ENCODE assay signal across 12 cellular contexts in genomic region chr6:15936503-15936902, GRCh38.
DNase-seq lines count a peak whose midpoint lies in the region; ATAC-seq and TF ChIP-seq lines count a peak whose summit lies in the region.
"Had no signal": no experiment of that assay in that cellular context is flagged by ENCODE, and none has a peak within 500 bp of the region (broad histone marks: within the 10 kb centered on the region; RNA-seq: fewer than 3 reads in every experiment).

No MANE protein-coding gene starts in this region.

- H3K4me3 Mint-ChIP-seq in CD8-positive, alpha-beta memory T cell: no peak overlapping the region

- no peak for TF ChIP-seq CTCF in GM13976 (IDR thresholded peaks at IDR 0.05; ENCODE audit: borderline replicate concordance, control extremely low read depth, extremely low read depth, insufficient read depth, missing control alignments)
- no peak for TF ChIP-seq CTCF in foreskin keratinocyte (conservative IDR thresholded peaks at IDR 0.05)

- H3K4me3 ChIP-seq in CD8-positive, alpha-beta memory T cell (ENCODE audit: low read length): no peak overlapping the region
- H3K4me3 ChIP-seq: colonic mucosa had no signal

- peaks cover 0 to 11% (median 9%) of the 10 kb centered on the region in 5 donors for H3K9me3 Mint-ChIP-seq in CD8-positive, alpha-beta memory T cell

- in situ Hi-C loops in GM13976 (cut with MboI; ENCODE audit: low sequenced_read_pairs, unreplicated experiment): no loop called here

- H3K27ac Mint-ChIP-seq in CD8-positive, alpha-beta memory T cell: no peak overlapping the region

- H3K27me3 Mint-ChIP-seq in CD8-positive, alpha-beta memory T cell: peaks cover 9 to 12% of the 10 kb centered on the region in 2 donors

- CTCF ChIA-PET in CD8-positive, alpha-beta memory T cell (lab: Charles Lee): no interaction called here

- no peaks in the 10 kb centered on the region for H3K9me3 ChIP-seq in CD8-positive, alpha-beta memory T cell (ENCODE audit: low read length)
- H3K9me3 ChIP-seq: colonic mucosa had no signal

- DNase-seq in GM13976 (ENCODE audit: low spot score) (peak; percentile 26), SKM-1 (lab: John Stamatoyannopoulos, UW; ENCODE audit: unreplicated experiment) (peak; percentile 64), superior temporal gyrus (ENCODE audit: extremely low spot score) (no peak), foreskin keratinocyte (no peak), NCI-H146 (lab: John Stamatoyannopoulos, UW) (no peak)
- no peak for DNase-seq in CD8-positive, alpha-beta memory T cell
- DNase-seq: activated CD8-positive, alpha-beta memory T cell treated with anti-CD3 and anti-CD28 coated beads, Interleukin-2, amount 50 U/mL, for 4 hours; colonic mucosa had no signal

- H3K4me1 Mint-ChIP-seq in CD8-positive, alpha-beta memory T cell: peaks cover 3 to 6% (median 4%) of the 10 kb centered on the region in 3 donors

- H3K4me1 ChIP-seq in CD8-positive, alpha-beta memory T cell (ENCODE audit: insufficient read depth, low read length): no peaks in the 10 kb centered on the region
- H3K4me1 ChIP-seq in foreskin keratinocyte: no peaks in the 10 kb centered on the region
- H3K4me1 ChIP-seq: colonic mucosa, parathyroid adenoma had no signal

- H3K27ac ChIP-seq in CD8-positive, alpha-beta memory T cell (ENCODE audit: low read depth, low read length): no peak overlapping the region
- H3K27ac ChIP-seq in foreskin keratinocyte: no peak overlapping the region
- H3K27ac ChIP-seq: colonic mucosa, HL-60, parathyroid adenoma had no signal

- no peaks in the 10 kb centered on the region for H3K27me3 ChIP-seq in CD8-positive, alpha-beta memory T cell (ENCODE audit: insufficient read depth, low read length, poor library complexity, severe bottlenecking)
- H3K27me3 ChIP-seq in foreskin keratinocyte: no peaks in the 10 kb centered on the region
- H3K27me3 ChIP-seq: colonic mucosa had no signal

- H3K36me3 Mint-ChIP-seq in CD8-positive, alpha-beta memory T cell: peaks cover 0 to 15% (median 0%) of the 10 kb centered on the region in 3 donors

- peak; percentile 92 for ATAC-seq in GM19467 (IDR thresholded peaks at IDR 0.05; ENCODE audit: unreplicated experiment)
- peak; percentile 94 for ATAC-seq in HG03175 (IDR thresholded peaks at IDR 0.05; ENCODE audit: unreplicated experiment)
- ATAC-seq in foreskin keratinocyte: no peak

- POLR2A ChIA-PET in CD8-positive, alpha-beta memory T cell (lab: Charles Lee): no interaction called here

- no peaks in the 10 kb centered on the region for H3K36me3 ChIP-seq in CD8-positive, alpha-beta memory T cell (ENCODE audit: insufficient read depth, low read length)
- H3K36me3 ChIP-seq: colonic mucosa had no signal

Comparison
In these comparisons a context has a peak if more than half of its experiments do, and no peak if none do; other contexts are left out.
1. DNase-seq: peak in GM13976 (single experiment) and SKM-1 (single experiment); none in CD8-positive, alpha-beta memory T cell (0 of 5), superior temporal gyrus (single experiment), foreskin keratinocyte (0 of 2) and NCI-H146 (single experiment).